6 cellular contexts compared by ENCODE assay signal in the genomic region with DNA sequence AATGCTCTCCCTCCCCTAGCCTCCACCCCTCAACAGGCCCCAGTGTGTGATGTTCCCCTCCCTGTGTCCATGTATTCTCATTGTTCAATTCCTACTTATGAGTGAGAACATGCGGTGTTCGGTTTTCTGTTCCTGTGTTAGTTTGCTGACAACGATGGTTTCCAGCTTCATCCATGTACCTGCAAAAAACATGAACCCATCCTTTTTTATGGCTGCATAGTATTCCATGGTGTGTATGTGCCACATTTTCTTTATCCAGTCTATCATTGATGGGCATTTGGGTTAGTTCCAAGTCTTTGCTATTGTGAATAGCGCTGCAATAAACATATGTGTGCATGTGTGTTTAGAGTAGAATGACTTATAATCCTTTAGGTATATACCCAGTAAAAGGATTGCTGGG. TPM values are rescaled to one million over a fixed set of nuclear protein-coding genes. Genes with fewer than 3 reads are reported as not detected.
"Had no signal": no experiment of that assay in that cellular context is flagged by ENCODE, and none has a peak within 500 bp of the region (broad histone marks: within the 10 kb centered on the region; RNA-seq: fewer than 3 reads in every experiment).

No MANE protein-coding gene starts in this region.

RNA-seq across cellular contexts. Expression of a gene that starts 20.5 kb away (rescaled TPM):
- total RNA-seq: endothelial cell of umbilical vein, esophagus mucosa, fibroblast of lung, fibroblast of villous mesenchyme, foreskin keratinocyte, glomerular endothelial cell had no signal
- polyA plus RNA-seq: endothelial cell of umbilical vein, fibroblast of lung, foreskin keratinocyte had no signal
